16 cellular contexts compared by ENCODE assay signal in the genomic region with DNA sequence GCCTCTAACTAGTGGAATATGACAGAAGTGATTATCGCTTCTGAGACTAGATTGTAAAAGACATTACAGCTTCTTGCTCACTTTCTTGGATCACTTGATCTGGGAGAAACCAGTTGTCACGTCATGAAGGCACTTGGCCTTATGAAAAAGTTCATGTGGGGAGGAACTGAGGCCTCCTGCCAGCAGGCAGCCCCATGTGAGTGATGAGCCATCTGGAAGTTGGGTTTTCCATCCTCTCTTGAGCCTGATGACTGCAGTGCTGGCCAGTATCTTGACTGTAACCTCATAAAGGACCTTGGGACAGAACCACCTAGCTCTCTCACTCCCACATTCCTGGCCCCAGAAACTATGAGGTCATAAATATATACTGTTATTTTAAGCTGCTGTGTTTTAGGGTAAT. TPM values are rescaled to one million over a fixed set of nuclear protein-coding genes. Genes with fewer than 3 reads are reported as not detected.
DNase-seq lines count a peak whose midpoint lies in the region; ATAC-seq and TF ChIP-seq lines count a peak whose summit lies in the region.
"Had no signal": no experiment of that assay in that cellular context is flagged by ENCODE, and none has a peak within 500 bp of the region (broad histone marks: within the 10 kb centered on the region; RNA-seq: fewer than 3 reads in every experiment).

No MANE protein-coding gene starts in this region.

- ATAC-seq in left cardiac atrium (peak in 1 of 2 donors; percentile 55), GM19452 (IDR thresholded peaks at IDR 0.05; ENCODE audit: unreplicated experiment) (no peak), GM21390 (IDR thresholded peaks at IDR 0.05; ENCODE audit: unreplicated experiment) (no peak)
- ATAC-seq: stimulated activated naive CD8-positive, alpha-beta T cell treated with anti-CD3 and anti-CD28 coated beads, Interleukin-15, Interleukin-2, amounts not matched to agents 100 U/mL and 50 U/mL, for 24 hours had no signal

- DNase-seq in DMS 273 (lab: John Stamatoyannopoulos, UW; ENCODE audit: unreplicated experiment) (peak; percentile 3), DMS 273 treated with DMSO at 0.1 percent for 48 hours (lab: John Stamatoyannopoulos, UW) (no peak), cardiac fibroblast (ENCODE audit: low read depth in 2 of 2) (peak; percentile 53 to 72), left cardiac atrium (peak; percentile 45), stromal cell of bone marrow (ENCODE audit: low read depth) (peak; percentile 84), HEK293T (ENCODE audit: extremely low spot score) (no peak)
- DNase-seq: activated naive CD4-positive, alpha-beta T cell; cortex of kidney; DMS79; Karpas-422; midbrain; stimulated activated naive CD8-positive, alpha-beta T cell treated with anti-CD3 and anti-CD28 coated beads, Interleukin-15, Interleukin-2, amounts not matched to agents 100 U/mL and 50 U/mL, for 24 hours; upper lobe of left lung had no signal

- CTCF ChIA-PET in HEK293T (lab: Yijun Ruan, JAX), result interaction anchor here (0.6 kb wide), 1 partner anchor 20 kb away, joined by 3 read pairs; no protein-coding TSS in a partner anchor

- no peak for TF ChIP-seq CTCF in cardiac fibroblast (IDR thresholded peaks at IDR 0.05; ENCODE audit: low read depth, low read length)

- H3K4me3 ChIP-seq in cardiac fibroblast (replicated peaks in 1 of 2; ENCODE audit: low read depth in 2 of 2, low read length in 2 of 2), result no peak overlapping the region
- H3K4me3 ChIP-seq: hepatocyte, upper lobe of left lung had no signal

- POLR2A ChIA-PET in HEK293T (lab: Yijun Ruan, JAX), result no interaction called here

- intact Hi-C loops in left cardiac atrium (cut with DNase I), result no loop called here

TF ChIP-seq in HEK293T, 16 proteins besides CTCF, POLR2A, EP300 and RAD21:
- TF ChIP-seq ARNT (IDR thresholded peaks at IDR 0.05), result no peak
- TF ChIP-seq TARDBP (IDR thresholded peaks at IDR 0.05), result no peak

RNA-seq across cellular contexts. Expression of gene TTLL5, which starts 28.0 kb away (rescaled TPM):
- 10 to 100 TPM; 18.1 to 21.1 TPM for total RNA-seq in left cardiac atrium

RNA-seq across cellular contexts. Expression of gene ERG28, which starts 28.3 kb away (rescaled TPM):
- total RNA-seq in left cardiac atrium, result 1 to 10 TPM; 8.8 to 9.0 TPM

Comparison
In these comparisons a context has a peak if more than half of its experiments do, and no peak if none do; other contexts are left out.
1. DNase-seq: peak in DMS 273 (single experiment), cardiac fibroblast (2 of 2), left cardiac atrium (single experiment) and stromal cell of bone marrow (single experiment); none in DMS 273 treated with DMSO at 0.1 percent for 48 hours (single experiment) and HEK293T (single experiment).